In genomic region chr4:1762264-1763010, GRCh38 we compare ENCODE assay signal across 21 cellular contexts. TPM values are rescaled to one million over a fixed set of nuclear protein-coding genes. Genes with fewer than 3 reads are reported as not detected.
DNase-seq lines count a peak whose midpoint lies in the region; ATAC-seq, FAIRE-seq and TF ChIP-seq lines count a peak whose summit lies in the region.
"Had no signal": no experiment of that assay in that cellular context is flagged by ENCODE, and none has a peak within 500 bp of the region (broad histone marks: within the 10 kb centered on the region; RNA-seq: fewer than 3 reads in every experiment).

No MANE protein-coding gene starts in this region.

- no peaks in the 10 kb centered on the region for H3K9me3 Mint-ChIP-seq in memory B cell
- no peaks in the 10 kb centered on the region for H3K9me3 Mint-ChIP-seq in stimulated activated effector memory CD8-positive, alpha-beta T cell treated with anti-CD3 and anti-CD28 coated beads, Interleukin-12 subunit alpha, Interleukin-12 subunit beta, amount 100 ng/mL, for 72 hours
- no peaks in the 10 kb centered on the region for H3K9me3 Mint-ChIP-seq in activated naive CD4-positive, alpha-beta T cell treated with anti-CD3 and anti-CD28 coated beads, Interleukin-2, amount 50 U/mL, for 72 hours
- H3K9me3 Mint-ChIP-seq: CD4-positive, alpha-beta memory T cell; GM23338; H9; HFFc6 had no signal

- DNase-seq in HepG2 (ENCODE audit: low spot score) (no peak), right lobe of liver (no peak), RWPE1 (ENCODE audit: low spot score) (no peak), memory B cell (ENCODE audit: low spot score in 2 of 2) (no peak), NCI-H2081 (lab: John Stamatoyannopoulos, UW) (no peak), testis (no peak)
- no peak for DNase-seq in stimulated activated effector memory CD8-positive, alpha-beta T cell treated with anti-CD3 and anti-CD28 coated beads, Interleukin-12 subunit alpha, Interleukin-12 subunit beta, amount 100 ng/mL, for 72 hours (ENCODE audit: low spot score in 2 of 2)
- no peak for DNase-seq in activated naive CD4-positive, alpha-beta T cell treated with anti-CD3 and anti-CD28 coated beads, Interleukin-2, amount 50 U/mL, for 72 hours (ENCODE audit: low spot score in 2 of 2)
- DNase-seq: 8988T; CD4-positive, alpha-beta memory T cell; DMS79 treated with DMSO at 0.1 percent for 48 hours; GF-D8; H9; HFFc6; KG1 had no signal

- WGBS in HepG2 (ENCODE audit: low lambda C conversion rate), result 8% methylated on average over 9 of the region's 20 CpGs
- WGBS in right lobe of liver (ENCODE audit: insufficient coverage, low coverage, low lambda C conversion rate, missing lambda C conversion rate), result no CpG with 5 or more reads among the region's 20 CpGs
- 81 to 86% methylated on average over 3 to 20 of the region's 20 CpGs for WGBS in testis, 2 donors

- H3K4me3 ChIP-seq in HepG2 (replicated peaks in 1 of 3; ENCODE audit: insufficient read depth in 1 of 3, low read depth in 2 of 3, low read length in 3 of 3) (peak overlapping the region; percentile 51 to 79 (median 61); a peak in 4 of 6 replicates), right lobe of liver (no peak overlapping the region), testis (no peak overlapping the region)
- H3K4me3 ChIP-seq: BLaER1, GM12878, GM23338 had no signal

- H3K4me2 ChIP-seq in HepG2 (ENCODE audit: low read depth, low read length), result peak overlapping the region; percentile 81
- H3K4me2 ChIP-seq: BLaER1, GM23338 had no signal

- no TSS peak for BruUV-seq in HepG2 (replicated peaks; lab: Mats Ljungman, UMichigan)

- TF ChIP-seq RAD21 in HepG2 (CRISPR knock-in tag; IDR thresholded peaks at IDR 0.05), result no peak

- TF ChIP-seq CTCF in HepG2 (CRISPR knock-in tag; IDR thresholded peaks at IDR 0.05), result no peak; the same call in 1 of the 2 replicates
- TF ChIP-seq CTCF in right lobe of liver (IDR thresholded peaks at IDR 0.05), result no peak
- no peak for TF ChIP-seq CTCF in RWPE1 (conservative IDR thresholded peaks at IDR 0.05; ENCODE audit: low read depth)
- TF ChIP-seq CTCF in testis (IDR thresholded peaks at IDR 0.05), result no peak

- no peaks in the 10 kb centered on the region for H4K20me1 ChIP-seq in HepG2 (ENCODE audit: insufficient read depth, low read length)

- H3K9ac ChIP-seq in HepG2 (ENCODE audit: insufficient read depth, low read depth, low read length), result peak overlapping the region; percentile 59
- H3K9ac ChIP-seq: BLaER1 had no signal

- in situ Hi-C loops in HepG2 (cut with HindIII; ENCODE audit: extremely low pct_ligation_motif_present, low pct_unique_long_range_greater_than_20kb), result no loop called here

- POLR2A ChIA-PET in HepG2 (lab: Yijun Ruan, JAX) (interaction anchor here (0.7 to 34.3 kb wide), 5 partner anchors 8 to 27 kb away, joined by 3 to 1258 read pairs (median 4); partner anchors contain the start of gene FGFR3), RWPE1 (lab: Yijun Ruan, JAX; ENCODE audit: low non-redundant PET) (no interaction called here)

- intact Hi-C loops in HepG2 (cut with micrococcal nuclease; ENCODE audit: unreplicated experiment) (loop anchor here (1.0 kb wide), 1 partner anchor 48 kb away; no protein-coding TSS in a partner anchor), right lobe of liver (cut with DNase I) (no loop called here), testis (cut with DNase I; ENCODE audit: low total_unique reads) (no loop called here)

- H3K4me3 Mint-ChIP-seq in memory B cell, result peak overlapping the region; percentile 21
- H3K4me3 Mint-ChIP-seq in stimulated activated effector memory CD8-positive, alpha-beta T cell treated with anti-CD3 and anti-CD28 coated beads, Interleukin-12 subunit alpha, Interleukin-12 subunit beta, amount 100 ng/mL, for 72 hours, result no peak overlapping the region
- H3K4me3 Mint-ChIP-seq: CD4-positive, alpha-beta memory T cell; GM23338; H9; HFFc6 had no signal

- peaks cover 6% of the 10 kb centered on the region for H3K4me1 Mint-ChIP-seq in memory B cell
- no peaks in the 10 kb centered on the region for H3K4me1 Mint-ChIP-seq in stimulated activated effector memory CD8-positive, alpha-beta T cell treated with anti-CD3 and anti-CD28 coated beads, Interleukin-12 subunit alpha, Interleukin-12 subunit beta, amount 100 ng/mL, for 72 hours
- H3K4me1 Mint-ChIP-seq: CD4-positive, alpha-beta memory T cell had no signal

- no peaks in the 10 kb centered on the region for H3K9me3 ChIP-seq in HepG2 (ENCODE audit: low read length)
- no peaks in the 10 kb centered on the region for H3K9me3 ChIP-seq in right lobe of liver
- no peaks in the 10 kb centered on the region for H3K9me3 ChIP-seq in testis
- H3K9me3 ChIP-seq: BLaER1 had no signal

- CTCF ChIA-PET in HepG2 (lab: Yijun Ruan, JAX; ENCODE audit: low intra/inter-chr PET ratio, low total read pairs), result interaction anchor here (2.2 kb wide), 1 partner anchor 47 kb away, joined by 14 read pairs; no protein-coding TSS in a partner anchor
- CTCF ChIA-PET in RWPE1 (lab: Yijun Ruan, JAX), result no interaction called here

- no peak for TF ChIP-seq POLR2A in HepG2 (IDR thresholded peaks at IDR 0.05; ENCODE audit: insufficient read depth in 1 of 2, low read depth in 2 of 2, low read length in 2 of 2)
- TF ChIP-seq POLR2A in right lobe of liver (IDR thresholded peaks at IDR 0.05), result no peak
- no peak for TF ChIP-seq POLR2A in testis (IDR thresholded peaks at IDR 0.05)

- no peak overlapping the region for H3K27ac Mint-ChIP-seq in memory B cell
- peak overlapping the region; percentile 20 for H3K27ac Mint-ChIP-seq in stimulated activated effector memory CD8-positive, alpha-beta T cell treated with anti-CD3 and anti-CD28 coated beads, Interleukin-12 subunit alpha, Interleukin-12 subunit beta, amount 100 ng/mL, for 72 hours
- no peak overlapping the region for H3K27ac Mint-ChIP-seq in activated naive CD4-positive, alpha-beta T cell treated with anti-CD3 and anti-CD28 coated beads, Interleukin-2, amount 50 U/mL, for 72 hours
- H3K27ac Mint-ChIP-seq: CD14-positive monocyte; CD4-positive, alpha-beta memory T cell; GM23338; HFFc6 had no signal

- ATAC-seq in HepG2, result peak; percentile 0; the same call in 2 of the 3 replicates
- no peak for ATAC-seq in right lobe of liver
- ATAC-seq in memory B cell (ENCODE audit: low read depth), result no peak
- no peak for ATAC-seq in stimulated activated effector memory CD8-positive, alpha-beta T cell treated with anti-CD3 and anti-CD28 coated beads, Interleukin-12 subunit alpha, Interleukin-12 subunit beta, amount 100 ng/mL, for 72 hours
- no peak for ATAC-seq in activated naive CD4-positive, alpha-beta T cell treated with anti-CD3 and anti-CD28 coated beads, Interleukin-2, amount 50 U/mL, for 72 hours

- no peaks in the 10 kb centered on the region for H3K36me3 Mint-ChIP-seq in memory B cell
- no peaks in the 10 kb centered on the region for H3K36me3 Mint-ChIP-seq in stimulated activated effector memory CD8-positive, alpha-beta T cell treated with anti-CD3 and anti-CD28 coated beads, Interleukin-12 subunit alpha, Interleukin-12 subunit beta, amount 100 ng/mL, for 72 hours
- H3K36me3 Mint-ChIP-seq in activated naive CD4-positive, alpha-beta T cell treated with anti-CD3 and anti-CD28 coated beads, Interleukin-2, amount 50 U/mL, for 72 hours, result no peaks in the 10 kb centered on the region
- H3K36me3 Mint-ChIP-seq: CD14-positive monocyte; CD4-positive, alpha-beta memory T cell had no signal

- no peak for FAIRE-seq in HepG2 (lab: Jason Lieb, UNC)
- FAIRE-seq: GM12878, GM19239, HTR-8/SVneo had no signal

- peaks cover 12% of the 10 kb centered on the region for H3K27me3 Mint-ChIP-seq in memory B cell

- H3K27ac ChIP-seq in HepG2 (ENCODE audit: extremely low read length, insufficient read depth, low read length) (peak overlapping the region; percentile 51), right lobe of liver (no peak overlapping the region), RWPE1 (peak overlapping the region; percentile 81), testis (no peak overlapping the region)
- H3K27ac ChIP-seq: BLaER1 had no signal

- TF ChIP-seq EP300 in HepG2 (IDR thresholded peaks at IDR 0.05; ENCODE audit: low read depth in 2 of 2, low read length in 2 of 2) (no peak), HepG2 (CRISPR knock-in tag; IDR thresholded peaks at IDR 0.05; ENCODE audit: borderline replicate concordance) (no peak)

- no peaks in the 10 kb centered on the region for H3K36me3 ChIP-seq in HepG2 (replicated peaks in 1 of 2; ENCODE audit: control insufficient read depth in 1 of 2, insufficient read depth in 2 of 2, low read length in 2 of 2)
- no peaks in the 10 kb centered on the region for H3K36me3 ChIP-seq in right lobe of liver
- no peaks in the 10 kb centered on the region for H3K36me3 ChIP-seq in testis (ENCODE audit: low read depth, missing control alignments)
- H3K36me3 ChIP-seq: BLaER1 had no signal

- no peaks in the 10 kb centered on the region for H3K79me2 ChIP-seq in HepG2 (ENCODE audit: insufficient read depth, low read length)

- H3K27me3 ChIP-seq in HepG2 (ENCODE audit: control insufficient read depth in 1 of 2, insufficient read depth in 2 of 2, low read length in 2 of 2) (no peaks in the 10 kb centered on the region), right lobe of liver (no peaks in the 10 kb centered on the region), testis (no peaks in the 10 kb centered on the region)

- no peak overlapping the region for H2AFZ ChIP-seq in HepG2 (ENCODE audit: low read length)

- H3K4me1 ChIP-seq in HepG2 (ENCODE audit: insufficient read depth, low read length) (peaks cover 82% of the 10 kb centered on the region), right lobe of liver (peaks cover 0 to 8% (median 2%) of the 10 kb centered on the region in 4 donors), testis (peaks cover 10% of the 10 kb centered on the region)

RNA-seq across cellular contexts. Expression of gene FGFR3, which starts 30.7 kb away (rescaled TPM):
- total RNA-seq in HepG2 (2016; rRNA removed; fragmentation: Illumina TruSeq; extraction: Trizol) (40.2 and 103 TPM in 2 replicates), right lobe of liver (10 to 100 TPM; 14.3 to 30.0 (median 25.7) TPM), testis (10 to 100 TPM; 79.6 to 93.7 TPM)
- total RNA-seq in HepG2 (2016; cell fraction: cytosol; rRNA removed; fragmentation: Illumina TruSeq; extraction: Trizol; ENCODE audit: low read depth), result 18.3 and 22.4 TPM in 2 replicates
- 38.7 and 106 TPM in 2 replicates for total RNA-seq in HepG2 (2016; cell fraction: insoluble cytoplasmic fraction; rRNA removed; fragmentation: Illumina TruSeq; extraction: Trizol)
- total RNA-seq in HepG2 (2016; cell fraction: membrane; rRNA removed; fragmentation: Illumina TruSeq; extraction: Trizol), result 39.4 and 45.4 TPM in 2 replicates
- 114 and 144 TPM in 2 replicates for total RNA-seq in HepG2 (2016; cell fraction: nucleus; rRNA removed; fragmentation: Illumina TruSeq; extraction: Trizol)
- polyA plus RNA-seq in HepG2 (2011; rRNA removed) (109 and 159 TPM in 2 replicates), testis (ENCODE audit: insufficient read depth, low read depth, low replicate concordance) (39.2 TPM)
- polyA plus RNA-seq in HepG2 (2011; cell fraction: cytosol; rRNA removed), result 87.8 and 132 TPM in 2 replicates
- polyA plus RNA-seq in HepG2 (2011; cell fraction: nucleus; rRNA removed), result 914 and 1,354 TPM in 2 replicates
- 127 and 140 TPM in 2 replicates for polyA plus RNA-seq in HepG2 (2012)
- polyA plus RNA-seq in HepG2 (2016; cell fraction: cytosol; fragmentation: Illumina TruSeq; extraction: Trizol; ENCODE audit: low read depth), result 6.7 and 7.6 TPM in 2 replicates
- polyA plus RNA-seq in HepG2 (2016; cell fraction: insoluble cytoplasmic fraction; fragmentation: Illumina TruSeq; extraction: Trizol; ENCODE audit: low read depth), result 36.5 and 42.1 TPM in 2 replicates
- polyA plus RNA-seq in HepG2 (2016; cell fraction: membrane; fragmentation: Illumina TruSeq; extraction: Trizol; ENCODE audit: low read depth), result 24.3 and 24.6 TPM in 2 replicates
- 393 and 407 TPM in 2 replicates for polyA plus RNA-seq in HepG2 (2016; cell fraction: nucleus; fragmentation: Illumina TruSeq; extraction: Trizol; ENCODE audit: insufficient read depth, low read depth)
- 7.3 and 222 TPM in 2 replicates for polyA minus RNA-seq in HepG2 (2011; rRNA and poly(A)+ RNA removed; ENCODE audit: low replicate concordance)
- polyA minus RNA-seq in HepG2 (2011; cell fraction: cytosol; rRNA and poly(A)+ RNA removed), result 97.8 and 100 TPM in 2 replicates
- 130 and 153 TPM in 2 replicates for polyA minus RNA-seq in HepG2 (2011; cell fraction: nucleus; rRNA and poly(A)+ RNA removed)
- total RNA-seq in activated naive CD4-positive, alpha-beta T cell treated with anti-CD3 and anti-CD28 coated beads, Interleukin-2, amount 50 U/mL, for 72 hours, result under 1 TPM in 1 of 2 donors, not detected in 1; 0.12 TPM
- polyA plus RNA-seq: CD14-positive monocyte; CD4-positive, alpha-beta memory T cell had no signal

RNA-seq across cellular contexts. Expression of gene TACC3, which starts 41.1 kb away (rescaled TPM):
- 21.2 and 35.4 TPM in 2 replicates for total RNA-seq in HepG2 (2016; rRNA removed; fragmentation: Illumina TruSeq; extraction: Trizol)
- 9.8 and 10.0 TPM in 2 replicates for total RNA-seq in HepG2 (2016; cell fraction: cytosol; rRNA removed; fragmentation: Illumina TruSeq; extraction: Trizol; ENCODE audit: low read depth)
- total RNA-seq in HepG2 (2016; cell fraction: insoluble cytoplasmic fraction; rRNA removed; fragmentation: Illumina TruSeq; extraction: Trizol), result 23.8 and 32.4 TPM in 2 replicates
- total RNA-seq in HepG2 (2016; cell fraction: membrane; rRNA removed; fragmentation: Illumina TruSeq; extraction: Trizol), result 15.9 and 17.1 TPM in 2 replicates
- 24.3 and 29.3 TPM in 2 replicates for total RNA-seq in HepG2 (2016; cell fraction: nucleus; rRNA removed; fragmentation: Illumina TruSeq; extraction: Trizol)
- polyA plus RNA-seq in HepG2 (2011; rRNA removed), result 15.7 and 20.3 TPM in 2 replicates
- 8.7 and 16.8 TPM in 2 replicates for polyA plus RNA-seq in HepG2 (2011; cell fraction: cytosol; rRNA removed)
- 68.2 and 101 TPM in 2 replicates for polyA plus RNA-seq in HepG2 (2011; cell fraction: nucleus; rRNA removed)
- polyA plus RNA-seq in HepG2 (2012), result 16.3 and 27.3 TPM in 2 replicates
- 5.5 and 6.4 TPM in 2 replicates for polyA plus RNA-seq in HepG2 (2016; cell fraction: cytosol; fragmentation: Illumina TruSeq; extraction: Trizol; ENCODE audit: low read depth)
- 59.5 and 79.8 TPM in 2 replicates for polyA plus RNA-seq in HepG2 (2016; cell fraction: insoluble cytoplasmic fraction; fragmentation: Illumina TruSeq; extraction: Trizol; ENCODE audit: low read depth)
- polyA plus RNA-seq in HepG2 (2016; cell fraction: membrane; fragmentation: Illumina TruSeq; extraction: Trizol; ENCODE audit: low read depth), result 10.8 and 13.8 TPM in 2 replicates
- polyA plus RNA-seq in HepG2 (2016; cell fraction: nucleus; fragmentation: Illumina TruSeq; extraction: Trizol; ENCODE audit: insufficient read depth, low read depth), result 133 and 138 TPM in 2 replicates
- polyA minus RNA-seq in HepG2 (2011; rRNA and poly(A)+ RNA removed; ENCODE audit: low replicate concordance), result 12.7 and 22.2 TPM in 2 replicates
- polyA minus RNA-seq in HepG2 (2011; cell fraction: cytosol; rRNA and poly(A)+ RNA removed), result 7.4 and 8.9 TPM in 2 replicates
- 10.9 and 13.8 TPM in 2 replicates for polyA minus RNA-seq in HepG2 (2011; cell fraction: nucleus; rRNA and poly(A)+ RNA removed)
- 1 to 10 TPM; 2.2 to 5.7 (median 4.8) TPM for total RNA-seq in right lobe of liver
- 100 to 1,000 TPM; 195 to 295 TPM for total RNA-seq in activated naive CD4-positive, alpha-beta T cell treated with anti-CD3 and anti-CD28 coated beads, Interleukin-2, amount 50 U/mL, for 72 hours
- 100 to 1,000 TPM in 1 of 2 donors, 10 to 100 TPM in 1; 82.9 to 112 TPM for total RNA-seq in testis
- 158 TPM for polyA plus RNA-seq in testis (ENCODE audit: insufficient read depth, low read depth, low replicate concordance)

RNA-seq across cellular contexts. Expression of gene TMEM129, which starts 41.3 kb away (rescaled TPM):
- total RNA-seq in HepG2 (2016; rRNA removed; fragmentation: Illumina TruSeq; extraction: Trizol) (15.5 and 25.8 TPM in 2 replicates), right lobe of liver (10 to 100 TPM; 13.8 to 51.0 (median 25.4) TPM), testis (10 to 100 TPM; 76.1 to 76.4 TPM)
- 9.2 and 12.7 TPM in 2 replicates for total RNA-seq in HepG2 (2016; cell fraction: cytosol; rRNA removed; fragmentation: Illumina TruSeq; extraction: Trizol; ENCODE audit: low read depth)
- 14.4 and 26.2 TPM in 2 replicates for total RNA-seq in HepG2 (2016; cell fraction: insoluble cytoplasmic fraction; rRNA removed; fragmentation: Illumina TruSeq; extraction: Trizol)
- total RNA-seq in HepG2 (2016; cell fraction: membrane; rRNA removed; fragmentation: Illumina TruSeq; extraction: Trizol), result 28.5 and 34.5 TPM in 2 replicates
- 20.4 and 23.0 TPM in 2 replicates for total RNA-seq in HepG2 (2016; cell fraction: nucleus; rRNA removed; fragmentation: Illumina TruSeq; extraction: Trizol)
- polyA plus RNA-seq in HepG2 (2011; rRNA removed) (19.0 and 36.1 TPM in 2 replicates), testis (ENCODE audit: insufficient read depth, low read depth, low replicate concordance) (34.0 TPM)
- 18.9 and 32.3 TPM in 2 replicates for polyA plus RNA-seq in HepG2 (2011; cell fraction: cytosol; rRNA removed)
- 79.1 and 84.6 TPM in 2 replicates for polyA plus RNA-seq in HepG2 (2011; cell fraction: nucleus; rRNA removed)
- polyA plus RNA-seq in HepG2 (2012), result 16.1 and 20.7 TPM in 2 replicates
- polyA plus RNA-seq in HepG2 (2016; cell fraction: cytosol; fragmentation: Illumina TruSeq; extraction: Trizol; ENCODE audit: low read depth), result 9.4 and 10.4 TPM in 2 replicates
- 14.1 and 16.2 TPM in 2 replicates for polyA plus RNA-seq in HepG2 (2016; cell fraction: insoluble cytoplasmic fraction; fragmentation: Illumina TruSeq; extraction: Trizol; ENCODE audit: low read depth)
- 21.6 and 23.3 TPM in 2 replicates for polyA plus RNA-seq in HepG2 (2016; cell fraction: membrane; fragmentation: Illumina TruSeq; extraction: Trizol; ENCODE audit: low read depth)
- 36.1 and 41.5 TPM in 2 replicates for polyA plus RNA-seq in HepG2 (2016; cell fraction: nucleus; fragmentation: Illumina TruSeq; extraction: Trizol; ENCODE audit: insufficient read depth, low read depth)
- polyA minus RNA-seq in HepG2 (2011; rRNA and poly(A)+ RNA removed; ENCODE audit: low replicate concordance), result 7.1 and 61.3 TPM in 2 replicates
- 18.8 and 21.5 TPM in 2 replicates for polyA minus RNA-seq in HepG2 (2011; cell fraction: cytosol; rRNA and poly(A)+ RNA removed)
- 6.4 and 8.5 TPM in 2 replicates for polyA minus RNA-seq in HepG2 (2011; cell fraction: nucleus; rRNA and poly(A)+ RNA removed)
- total RNA-seq in activated naive CD4-positive, alpha-beta T cell treated with anti-CD3 and anti-CD28 coated beads, Interleukin-2, amount 50 U/mL, for 72 hours, result 10 to 100 TPM; 12.7 to 14.9 TPM

RNA-seq across cellular contexts. Expression of gene SLBP, which starts 50.3 kb away (rescaled TPM):
- 104 and 131 TPM in 2 replicates for total RNA-seq in HepG2 (2016; rRNA removed; fragmentation: Illumina TruSeq; extraction: Trizol)
- 19.5 and 20.5 TPM in 2 replicates for total RNA-seq in HepG2 (2016; cell fraction: cytosol; rRNA removed; fragmentation: Illumina TruSeq; extraction: Trizol; ENCODE audit: low read depth)
- total RNA-seq in HepG2 (2016; cell fraction: insoluble cytoplasmic fraction; rRNA removed; fragmentation: Illumina TruSeq; extraction: Trizol), result 103 and 128 TPM in 2 replicates
- 43.3 and 44.2 TPM in 2 replicates for total RNA-seq in HepG2 (2016; cell fraction: membrane; rRNA removed; fragmentation: Illumina TruSeq; extraction: Trizol)
- total RNA-seq in HepG2 (2016; cell fraction: nucleus; rRNA removed; fragmentation: Illumina TruSeq; extraction: Trizol), result 39.3 and 41.5 TPM in 2 replicates
- 29.8 and 43.9 TPM in 2 replicates for polyA plus RNA-seq in HepG2 (2011; rRNA removed)
- polyA plus RNA-seq in HepG2 (2011; cell fraction: cytosol; rRNA removed), result 22.0 and 30.6 TPM in 2 replicates
- 12.8 and 13.8 TPM in 2 replicates for polyA plus RNA-seq in HepG2 (2011; cell fraction: nucleus; rRNA removed)
- 30.0 and 43.7 TPM in 2 replicates for polyA plus RNA-seq in HepG2 (2012)
- polyA plus RNA-seq in HepG2 (2016; cell fraction: cytosol; fragmentation: Illumina TruSeq; extraction: Trizol; ENCODE audit: low read depth), result 10.3 and 11.7 TPM in 2 replicates
- polyA plus RNA-seq in HepG2 (2016; cell fraction: insoluble cytoplasmic fraction; fragmentation: Illumina TruSeq; extraction: Trizol; ENCODE audit: low read depth), result 140 and 142 TPM in 2 replicates
- polyA plus RNA-seq in HepG2 (2016; cell fraction: membrane; fragmentation: Illumina TruSeq; extraction: Trizol; ENCODE audit: low read depth), result 24.5 and 24.6 TPM in 2 replicates
- polyA plus RNA-seq in HepG2 (2016; cell fraction: nucleus; fragmentation: Illumina TruSeq; extraction: Trizol; ENCODE audit: insufficient read depth, low read depth), result 69.4 and 73.3 TPM in 2 replicates
- polyA minus RNA-seq in HepG2 (2011; rRNA and poly(A)+ RNA removed; ENCODE audit: low replicate concordance), result 12.5 and 24.7 TPM in 2 replicates
- polyA minus RNA-seq in HepG2 (2011; cell fraction: cytosol; rRNA and poly(A)+ RNA removed), result 19.7 and 22.7 TPM in 2 replicates
- polyA minus RNA-seq in HepG2 (2011; cell fraction: nucleus; rRNA and poly(A)+ RNA removed), result 10.8 and 13.7 TPM in 2 replicates
- total RNA-seq in right lobe of liver, result 10 to 100 TPM; 13.1 to 30.8 (median 14.7) TPM
- 100 to 1,000 TPM in 1 of 2 donors, 10 to 100 TPM in 1; 73.0 to 110 TPM for total RNA-seq in activated naive CD4-positive, alpha-beta T cell treated with anti-CD3 and anti-CD28 coated beads, Interleukin-2, amount 50 U/mL, for 72 hours
- total RNA-seq in testis, result 100 to 1,000 TPM; 137 to 173 TPM
- polyA plus RNA-seq in testis (ENCODE audit: insufficient read depth, low read depth, low replicate concordance), result 118 TPM

Comparison
In these comparisons a context has a peak if more than half of its experiments do, and no peak if none do; other contexts are left out.
1. H3K27ac ChIP-seq: peak in HepG2 (single experiment) and RWPE1 (single experiment); none in right lobe of liver (0 of 3) and testis (0 of 2).
2. H3K4me3 ChIP-seq: peak in HepG2 (3 of 3); none in right lobe of liver (0 of 3) and testis (0 of 2).
3. RNA of gene FGFR3, which starts 30.7 kb away (total RNA-seq): 18.3 to 144 TPM in HepG2, 79.6 to 93.7 TPM in testis and 14.3 to 30.0 TPM in right lobe of liver; 0.12 TPM in activated naive CD4-positive, alpha-beta T cell treated with anti-CD3 and anti-CD28 coated beads, Interleukin-2, amount 50 U/mL, for 72 hours; every median in the first group is over 10 times any median in the second.